Comparison of ENCODE assay signal across 12 cellular contexts in the genomic region with DNA sequence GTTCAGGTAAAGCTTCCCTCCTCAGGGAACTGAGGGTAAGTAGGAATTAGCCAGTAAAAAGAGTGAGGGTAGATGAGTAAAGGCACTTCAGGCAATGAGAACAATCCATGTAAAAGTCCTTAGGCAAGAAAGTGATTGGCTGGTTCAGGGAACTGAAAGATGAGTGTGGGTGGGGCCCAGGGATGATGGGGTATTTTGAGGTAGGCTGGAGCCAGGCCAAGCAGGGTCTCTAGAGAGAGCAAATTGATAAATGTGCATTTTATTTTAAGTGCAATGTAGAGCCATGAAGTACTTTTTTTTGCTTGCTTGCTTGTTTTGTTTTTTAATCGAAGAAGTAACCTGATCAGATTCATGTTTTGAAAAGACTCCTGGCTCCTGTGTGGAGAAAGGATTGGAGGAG. TPM values are rescaled to one million over a fixed set of nuclear protein-coding genes. Genes with fewer than 3 reads are reported as not detected.
DNase-seq lines count a peak whose midpoint lies in the region; ATAC-seq and TF ChIP-seq lines count a peak whose summit lies in the region.
"Had no signal": no experiment of that assay in that cellular context is flagged by ENCODE, and none has a peak within 500 bp of the region (broad histone marks: within the 10 kb centered on the region; RNA-seq: fewer than 3 reads in every experiment).

No MANE protein-coding gene starts in this region.

- H3K27ac Mint-ChIP-seq in dendritic cell treated with granulocyte-macrophage colony-stimulating factor and Interleukin-4, amounts not matched to agents 40 ng/mL and 50 ng/mL, for 4 days, result peak overlapping the region; percentile 42
- peak overlapping the region; percentile 16 for H3K27ac Mint-ChIP-seq in type B pancreatic cell

- no peak for TF ChIP-seq EP300 in SK-N-SH (IDR thresholded peaks at IDR 0.05; ENCODE audit: borderline replicate concordance in 1 of 2, low read depth in 1 of 2, low read length in 1 of 2)

- H3K4me2 ChIP-seq in SK-N-SH (peak overlapping the region; percentile 47; the same call in 1 of the 2 replicates), osteoblast (ENCODE audit: insufficient read depth, low read length) (peak overlapping the region; percentile 2)

- no peaks in the 10 kb centered on the region for H3K27me3 Mint-ChIP-seq in dendritic cell treated with granulocyte-macrophage colony-stimulating factor and Interleukin-4, amounts not matched to agents 40 ng/mL and 50 ng/mL, for 4 days
- no peaks in the 10 kb centered on the region for H3K27me3 Mint-ChIP-seq in type B pancreatic cell

- H3K4me1 Mint-ChIP-seq in dendritic cell treated with granulocyte-macrophage colony-stimulating factor and Interleukin-4, amounts not matched to agents 40 ng/mL and 50 ng/mL, for 4 days (ENCODE audit: low read depth), result peaks cover 40% of the 10 kb centered on the region
- H3K4me1 Mint-ChIP-seq in type B pancreatic cell (ENCODE audit: unreplicated experiment), result peaks cover 24% of the 10 kb centered on the region

- H3K4me3 Mint-ChIP-seq in dendritic cell treated with granulocyte-macrophage colony-stimulating factor and Interleukin-4, amounts not matched to agents 40 ng/mL and 50 ng/mL, for 4 days, result no peak overlapping the region
- H3K4me3 Mint-ChIP-seq in type B pancreatic cell, result peak overlapping the region; percentile 8

- ATAC-seq in SK-N-SH treated with all-trans-retinoic acid at 6 μM for 48 hours (no peak), HG02840 (IDR thresholded peaks at IDR 0.05; ENCODE audit: low FRiP score, unreplicated experiment) (no peak), HG03442 (IDR thresholded peaks at IDR 0.05; ENCODE audit: unreplicated experiment) (no peak)
- ATAC-seq: naive thymus-derived CD4-positive, alpha-beta T cell had no signal

- H3K27ac ChIP-seq in SK-N-SH (ENCODE audit: low read depth in 2 of 2, low read length in 1 of 2) (peak overlapping the region; percentile 17 to 98; a peak in 3 of 4 replicates), osteoblast (ENCODE audit: low read depth, low read length) (peak overlapping the region; percentile 96)
- H3K27ac ChIP-seq: VCaP had no signal

- H3K9me2 ChIP-seq in SK-N-SH, result no peaks in the 10 kb centered on the region

- TF ChIP-seq CTCF in SK-N-SH (IDR thresholded peaks at IDR 0.05), result no peak
- no peak for TF ChIP-seq CTCF in osteoblast (IDR thresholded peaks at IDR 0.05; ENCODE audit: extremely low read depth, low read depth, low read length)
- no peak for TF ChIP-seq CTCF in type B pancreatic cell (conservative IDR thresholded peaks at IDR 0.05)

- H2AFZ ChIP-seq in SK-N-SH (ENCODE audit: low read depth) (no peak overlapping the region), osteoblast (ENCODE audit: low read length) (no peak overlapping the region)

- POLR2A ChIA-PET in SK-N-SH (lab: Yijun Ruan, JAX), result no interaction called here

- CTCF ChIA-PET in SK-N-SH (lab: Yijun Ruan, JAX), result interaction anchor here (1.2 to 2.1 kb wide), 2 partner anchors 15 to 125 kb away, joined by 3 to 5 read pairs; no protein-coding TSS in a partner anchor

- H3K9me3 Mint-ChIP-seq in dendritic cell treated with granulocyte-macrophage colony-stimulating factor and Interleukin-4, amounts not matched to agents 40 ng/mL and 50 ng/mL, for 4 days, result no peaks in the 10 kb centered on the region
- H3K9me3 Mint-ChIP-seq in type B pancreatic cell, result no peaks in the 10 kb centered on the region

- peaks cover 0 to 4% of the 10 kb centered on the region in 2 experiments for H3K36me3 ChIP-seq in SK-N-SH (replicated peaks in 1 of 2; ENCODE audit: control insufficient read depth in 1 of 2, insufficient read depth in 2 of 2, low read length in 1 of 2)
- no peaks in the 10 kb centered on the region for H3K36me3 ChIP-seq in osteoblast (ENCODE audit: insufficient read depth, low read length)

- H3K79me2 ChIP-seq in SK-N-SH (ENCODE audit: insufficient read depth) (peaks cover 84% of the 10 kb centered on the region), osteoblast (ENCODE audit: insufficient read depth, low read length) (peaks cover 70% of the 10 kb centered on the region)

- no peak overlapping the region for H3K4me3 ChIP-seq in SK-N-SH (ENCODE audit: low read depth in 2 of 2, low read length in 1 of 2)
- H3K4me3 ChIP-seq in osteoblast (ENCODE audit: insufficient read depth, low read length), result no peak overlapping the region

- peaks cover 12% of the 10 kb centered on the region for H3K36me3 Mint-ChIP-seq in dendritic cell treated with granulocyte-macrophage colony-stimulating factor and Interleukin-4, amounts not matched to agents 40 ng/mL and 50 ng/mL, for 4 days (ENCODE audit: low read depth)
- peaks cover 22% of the 10 kb centered on the region for H3K36me3 Mint-ChIP-seq in type B pancreatic cell

- H3K27me3 ChIP-seq in SK-N-SH (ENCODE audit: insufficient read depth) (no peaks in the 10 kb centered on the region), osteoblast (ENCODE audit: insufficient read depth, low read length) (no peaks in the 10 kb centered on the region)

- 85% methylated on average over 1 of the region's 1 CpG for WGBS in SK-N-SH (ENCODE audit: low lambda C conversion rate)

- intact Hi-C loops in dendritic cell treated with granulocyte-macrophage colony-stimulating factor and Interleukin-4, amounts not matched to agents 40 ng/mL and 50 ng/mL, for 4 days (cut with micrococcal nuclease), result no loop called here

- TF ChIP-seq RAD21 in SK-N-SH (IDR thresholded peaks at IDR 0.05; ENCODE audit: low read length), result no peak

- H3K9me3 ChIP-seq in SK-N-SH, result no peaks in the 10 kb centered on the region
- no peaks in the 10 kb centered on the region for H3K9me3 ChIP-seq in osteoblast (ENCODE audit: low read depth, low read length)

- H3K4me1 ChIP-seq in SK-N-SH (ENCODE audit: control insufficient read depth in 1 of 2, insufficient read depth in 2 of 2, low read depth in 1 of 2, low read length in 1 of 2) (peaks cover 13 to 42% of the 10 kb centered on the region in 2 experiments), osteoblast (ENCODE audit: insufficient read depth, low read length) (peaks cover 40% of the 10 kb centered on the region)

- peaks cover 41% of the 10 kb centered on the region for H3F3A ChIP-seq in SK-N-SH (replicated peaks; ENCODE audit: insufficient read depth)

- H3K9ac ChIP-seq in SK-N-SH, result peak overlapping the region; percentile 46; the same call in 1 of the 2 replicates

- H4K20me1 ChIP-seq in SK-N-SH (ENCODE audit: insufficient read depth) (no peaks in the 10 kb centered on the region), osteoblast (ENCODE audit: insufficient read depth, low read length) (no peaks in the 10 kb centered on the region)

- DNase-seq in SK-N-SH (no peak), osteoblast (ENCODE audit: insufficient read length, low spot score, missing footprints) (no peak), type B pancreatic cell (ENCODE audit: extremely low spot score, unreplicated experiment) (no peak), dedifferentiated amniotic fluid mesenchymal stem cell (ENCODE audit: extremely low spot score) (no peak)
- DNase-seq: naive thymus-derived CD4-positive, alpha-beta T cell; NCI-H524 treated with DMSO at 0.1 percent for 48 hours; SHP77 treated with DMSO at 0.1 percent for 48 hours had no signal

TF ChIP-seq in SK-N-SH, 30 proteins besides CTCF, POLR2A, EP300 and RAD21 (continues in another document):
- TF ChIP-seq EZH2phosphoT487 (IDR thresholded peaks at IDR 0.05; ENCODE audit: borderline replicate concordance, low read depth), result no peak
- no peak for TF ChIP-seq FOXJ3 (CRISPR knock-in tag; IDR thresholded peaks at IDR 0.05)
- TF ChIP-seq USF1 (IDR thresholded peaks at IDR 0.05; ENCODE audit: borderline replicate concordance, low read depth), result no peak

TF ChIP-seq in SK-N-SH treated with all-trans-retinoic acid at 6 μM for 48 hours, 23 proteins besides CTCF, POLR2A, EP300 and RAD21:
- no peak for TF ChIP-seq CREB5 (CRISPR knock-in tag; IDR thresholded peaks at IDR 0.05; ENCODE audit: low read depth)
- TF ChIP-seq, protein P1, sequence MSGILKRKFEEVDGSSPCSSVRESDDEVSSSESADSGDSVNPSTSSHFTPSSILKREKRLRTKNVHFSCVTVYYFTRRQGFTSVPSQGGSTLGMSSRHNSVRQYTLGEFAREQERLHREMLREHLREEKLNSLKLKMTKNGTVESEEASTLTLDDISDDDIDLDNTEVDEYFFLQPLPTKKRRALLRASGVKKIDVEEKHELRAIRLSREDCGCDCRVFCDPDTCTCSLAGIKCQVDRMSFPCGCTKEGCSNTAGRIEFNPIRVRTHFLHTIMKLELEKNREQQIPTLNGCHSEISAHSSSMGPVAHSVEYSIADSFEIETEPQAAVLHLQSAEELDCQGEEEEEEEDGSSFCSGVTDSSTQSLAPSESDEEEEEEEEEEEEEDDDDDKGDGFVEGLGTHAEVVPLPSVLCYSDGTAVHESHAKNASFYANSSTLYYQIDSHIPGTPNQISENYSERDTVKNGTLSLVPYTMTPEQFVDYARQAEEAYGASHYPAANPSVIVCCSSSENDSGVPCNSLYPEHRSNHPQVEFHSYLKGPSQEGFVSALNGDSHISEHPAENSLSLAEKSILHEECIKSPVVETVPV (CRISPR knock-in tag; IDR thresholded peaks at IDR 0.05), result no peak
- TF ChIP-seq PPARA (CRISPR knock-in tag; IDR thresholded peaks at IDR 0.05; ENCODE audit: borderline replicate concordance), result no peak
- no peak for TF ChIP-seq ZFP3 (CRISPR knock-in tag; IDR thresholded peaks at IDR 0.05)
- TF ChIP-seq ZFP30 (CRISPR knock-in tag; IDR thresholded peaks at IDR 0.05), result no peak
TF ChIP-seq in SK-N-SH treated with all-trans-retinoic acid at 6 μM for 48 hours: peak in this region for 0.

RNA-seq across cellular contexts. Expression of gene OSBPL9, which starts 26.5 kb away (rescaled TPM):
- 43.9 and 63.9 TPM in 2 replicates for polyA plus RNA-seq in SK-N-SH (2012; rRNA removed)
- polyA plus RNA-seq in SK-N-SH (2012; cell fraction: cytosol; rRNA removed), result 61.1 and 62.8 TPM in 2 replicates
- polyA plus RNA-seq in SK-N-SH (2012; cell fraction: nucleus; rRNA removed), result 23.5 and 55.4 TPM in 2 replicates
- total RNA-seq in osteoblast (87.9 and 96.4 TPM in 2 replicates), type B pancreatic cell (ENCODE audit: low replicate concordance) (84.9 and 88.3 TPM in 2 replicates)
